Comparison of ENCODE assay signal across 16 cellular contexts in the genomic region with DNA sequence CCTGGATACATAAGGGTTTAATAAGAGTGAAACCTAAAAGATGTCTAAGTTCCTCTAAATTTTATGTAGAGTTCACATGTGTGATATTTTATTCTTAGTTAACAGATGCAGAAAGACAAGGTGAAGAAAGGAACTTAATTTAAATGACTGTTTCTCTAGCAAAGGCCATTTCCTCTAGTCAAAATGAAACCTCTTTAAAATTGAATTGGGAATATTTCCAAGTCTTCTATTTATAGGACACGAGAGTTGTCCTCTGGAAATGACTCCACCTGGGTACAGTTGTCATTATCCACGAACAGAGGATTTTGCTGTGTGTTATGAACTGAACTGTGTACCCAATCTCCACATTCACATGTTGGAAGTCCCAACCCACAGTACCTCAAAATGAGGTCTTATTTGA.
DNase-seq lines count a peak whose midpoint lies in the region; ATAC-seq and TF ChIP-seq lines count a peak whose summit lies in the region.
"Had no signal": no experiment of that assay in that cellular context is flagged by ENCODE, and none has a peak within 500 bp of the region (broad histone marks: within the 10 kb centered on the region; RNA-seq: fewer than 3 reads in every experiment).

No MANE protein-coding gene starts in this region.

- peak; percentile 13 for DNase-seq in GM06990 (ENCODE audit: extremely low read depth, insufficient read length)
- DNase-seq in GM12865 (ENCODE audit: low read depth) = peak; percentile 15
- DNase-seq in NCI-H1417 (lab: John Stamatoyannopoulos, UW) = no peak
- DNase-seq in NCI-H1092 (lab: John Stamatoyannopoulos, UW) = no peak
- DNase-seq: C1 segment of cervical spinal cord; Calu3; CD4-positive, alpha-beta memory T cell; COR-L47; DMS53; DMS79 treated with DMSO at 0.1 percent for 48 hours; GF-D8; GM23248; H7; HCEC 1CT had no signal

- H3K27me3 ChIP-seq in GM06990 (replicated peaks; ENCODE audit: control insufficient read depth, insufficient read depth, low read length) = no peaks in the 10 kb centered on the region

- H3K4me3 ChIP-seq in GM06990 (replicated peaks; ENCODE audit: low read depth, low read length) (no peak overlapping the region), GM12865 (ENCODE audit: low read depth, low read length) (no peak overlapping the region)
- H3K4me3 ChIP-seq: GM23248 had no signal

- H3K36me3 ChIP-seq in GM06990 (ENCODE audit: control insufficient read depth, insufficient read depth, low read length) = no peaks in the 10 kb centered on the region

- TF ChIP-seq CTCF in GM06990 (IDR thresholded peaks at IDR 0.05; ENCODE audit: insufficient read depth, low read length, poor library complexity, severe bottlenecking) = no peak
- TF ChIP-seq CTCF in GM12865 (IDR thresholded peaks at IDR 0.05; ENCODE audit: insufficient read depth, low read depth, low read length, missing control alignments) = no peak

- peak; percentile 49 for ATAC-seq in GM18867 (IDR thresholded peaks at IDR 0.05; ENCODE audit: unreplicated experiment)
- ATAC-seq in GM19324 (IDR thresholded peaks at IDR 0.05; ENCODE audit: low FRiP score, unreplicated experiment) = no peak

Comparison
In these comparisons a context has a peak if more than half of its experiments do, and no peak if none do; other contexts are left out.
1. DNase-seq: peak in GM06990 (single experiment) and GM12865 (single experiment); none in NCI-H1417 (0 of 3) and NCI-H1092 (single experiment).